ENCODE assay signal across 9 cellular contexts in the genomic region with DNA sequence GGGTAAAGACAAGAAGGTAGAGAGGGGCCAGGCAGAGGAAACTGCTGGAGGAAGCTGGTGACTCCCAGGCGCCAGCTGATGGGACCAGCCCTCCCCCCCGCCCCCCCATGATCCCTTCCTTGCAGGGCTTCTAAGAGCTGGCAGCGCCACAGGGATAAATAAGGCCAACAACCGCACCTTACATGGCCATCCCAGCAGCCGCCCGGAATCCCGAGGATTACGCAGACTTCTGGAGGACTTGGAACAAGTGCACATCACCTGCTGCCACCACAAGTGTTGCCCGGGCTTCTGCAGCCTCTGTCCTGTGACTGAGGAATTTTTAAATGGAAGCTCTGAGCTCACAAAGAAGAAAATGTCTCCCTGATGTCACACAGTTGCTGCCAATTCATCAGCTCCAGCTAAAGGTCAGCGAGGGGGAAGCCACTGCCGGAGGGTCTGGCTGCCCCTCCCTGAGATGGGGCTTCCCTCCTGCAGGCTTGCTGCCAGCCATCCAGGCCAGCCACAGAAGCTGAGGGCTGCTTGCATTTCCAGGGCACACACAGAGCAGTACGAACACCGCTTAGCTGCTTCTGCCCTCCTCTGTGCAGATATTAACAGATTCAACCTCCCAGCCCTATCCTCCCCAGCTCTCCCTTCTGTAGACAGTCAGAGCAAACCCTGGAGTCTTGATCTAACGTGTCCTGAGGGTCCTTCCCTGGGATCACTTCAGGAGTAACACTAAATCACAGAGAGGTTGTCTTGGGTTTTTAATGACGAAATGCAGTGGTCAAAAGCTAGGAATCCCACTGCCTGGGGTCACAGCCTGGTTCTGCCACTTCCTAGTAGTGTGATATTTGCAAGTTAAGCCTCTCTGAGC. TPM values are rescaled to one million over a fixed set of nuclear protein-coding genes. Genes with fewer than 3 reads are reported as not detected.
DNase-seq lines count a peak whose midpoint lies in the region; ATAC-seq and TF ChIP-seq lines count a peak whose summit lies in the region.
"Had no signal": no experiment of that assay in that cellular context is flagged by ENCODE, and none has a peak within 500 bp of the region (broad histone marks: within the 10 kb centered on the region; RNA-seq: fewer than 3 reads in every experiment).

No MANE protein-coding gene starts in this region.

- H3K4me3 ChIP-seq in astrocyte of the spinal cord (ENCODE audit: low read depth, low read length) (no peak overlapping the region), left lung (no peak overlapping the region), tibial artery (peak overlapping the region; percentile 18 to 31)

- H3K27me3 ChIP-seq in left lung (no peaks in the 10 kb centered on the region), tibial artery (no peaks in the 10 kb centered on the region)

- peak; percentile 63 for ATAC-seq in left lung
- no peak for ATAC-seq in HG03520 (IDR thresholded peaks at IDR 0.05; ENCODE audit: unreplicated experiment)
- no peak for ATAC-seq in HG03460 (IDR thresholded peaks at IDR 0.05; ENCODE audit: unreplicated experiment)

- peak; percentile 20 for DNase-seq in NCI-H1694 (lab: John Stamatoyannopoulos, UW)
- DNase-seq in astrocyte of the spinal cord (ENCODE audit: low read depth, low spot score) = peak; percentile 77
- peak in 1 of 2 donors; percentile 81 for DNase-seq in left lung
- DNase-seq in tibial artery = peak; percentile 75 to 92
- DNase-seq in COLO829 (ENCODE audit: low spot score) = no peak
- DNase-seq in activated T-cell treated with anti-CD3 and anti-CD28 coated beads for 4 hours = no peak
- DNase-seq: activated naive CD4-positive, alpha-beta T cell treated with anti-CD3 and anti-CD28 coated beads, Interleukin-2, amount 10 ng/mL, durations not matched to agents 7 days and 5 days had no signal

- H3K36me3 ChIP-seq in left lung = no peaks in the 10 kb centered on the region
- no peaks in the 10 kb centered on the region for H3K36me3 ChIP-seq in tibial artery

- H3K4me1 ChIP-seq in left lung = peaks cover 17 to 55% of the 10 kb centered on the region in 2 donors
- peaks cover 7 to 48% (median 26%) of the 10 kb centered on the region in 4 donors for H3K4me1 ChIP-seq in tibial artery

- TF ChIP-seq CTCF in astrocyte of the spinal cord (IDR thresholded peaks at IDR 0.05; ENCODE audit: low read depth, low read length) (no peak), left lung (IDR thresholded peaks at IDR 0.05) (no peak), tibial artery (IDR thresholded peaks at IDR 0.05) (no peak)

- no peaks in the 10 kb centered on the region for H3K9me3 ChIP-seq in left lung
- no peaks in the 10 kb centered on the region for H3K9me3 ChIP-seq in tibial artery

- in situ Hi-C loops in astrocyte of the spinal cord (cut with HindIII; ENCODE audit: low sequenced_read_pairs) = no loop called here

- H3K27ac ChIP-seq in left lung (peak overlapping the region; percentile 77 to 85), tibial artery (peak overlapping the region; percentile 80 to 83)

- intact Hi-C loops in left lung (cut with DNase I) = no loop called here
- intact Hi-C loops in tibial artery (cut with DNase I; ENCODE audit: low total_unique reads) = no loop called here

RNA-seq across cellular contexts. Expression of gene PIM1, which starts 38.6 kb away (rescaled TPM):
- total RNA-seq in left lung = 10 to 100 TPM; 42.2 to 89.8 TPM

Comparison
In these comparisons a context has a peak if more than half of its experiments do, and no peak if none do; other contexts are left out.
1. DNase-seq: peak in NCI-H1694 (single experiment), astrocyte of the spinal cord (single experiment) and tibial artery (2 of 2); none in COLO829 (single experiment) and activated T-cell treated with anti-CD3 and anti-CD28 coated beads for 4 hours (single experiment).
2. H3K4me3 ChIP-seq: peak in tibial artery (2 of 2); none in astrocyte of the spinal cord (single experiment) and left lung (0 of 2).